8 cellular contexts compared by ENCODE assay signal in the genomic region with DNA sequence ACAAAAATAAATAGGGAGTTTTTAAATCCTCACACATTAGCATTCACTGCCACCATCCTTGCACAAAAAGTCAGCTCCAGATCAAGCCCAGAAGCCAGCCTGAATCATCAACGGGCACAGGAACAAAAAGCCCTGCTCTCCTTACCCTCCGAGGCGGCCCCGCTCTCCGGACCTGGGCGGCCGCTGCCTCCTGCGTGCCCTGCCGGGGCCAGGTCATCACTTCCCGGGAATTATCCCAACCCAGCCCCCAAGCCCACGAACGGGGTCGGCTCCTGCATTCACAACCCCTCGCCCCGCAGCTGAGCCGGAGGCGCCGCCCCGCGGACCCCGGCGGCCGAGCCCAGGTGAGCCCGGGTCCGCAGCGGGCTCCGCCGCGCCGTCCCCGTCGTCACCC. TPM values are rescaled to one million over a fixed set of nuclear protein-coding genes. Genes with fewer than 3 reads are reported as not detected.
DNase-seq lines count a peak whose midpoint lies in the region; ATAC-seq and TF ChIP-seq lines count a peak whose summit lies in the region.

No MANE protein-coding gene starts in this region.

- CTCF ChIA-PET in activated CD4-positive, alpha-beta memory T cell treated with anti-CD3 and anti-CD28 coated beads, Interleukin-2, amount 10 ng/mL, durations not matched to agents 7 days and 5 days (lab: Charles Lee): interaction anchor here (0.8 to 4.7 kb wide), 3 partner anchors 12 to 56 kb away, joined by 3 to 39 read pairs (median 3); no protein-coding TSS in a partner anchor

- H3K9me3 Mint-ChIP-seq in activated CD4-positive, alpha-beta T cell treated with anti-CD3 and anti-CD28 coated beads, Interleukin-2, amount 10 ng/mL, durations not matched to agents 24 days and 14 days: no peaks in the 10 kb centered on the region
- H3K9me3 Mint-ChIP-seq in activated CD4-positive, alpha-beta memory T cell treated with anti-CD3 and anti-CD28 coated beads, Interleukin-2, amount 10 ng/mL, durations not matched to agents 7 days and 5 days: no peaks in the 10 kb centered on the region

- no peaks in the 10 kb centered on the region for H3K9me3 ChIP-seq in right atrium auricular region

- DNase-seq in activated CD4-positive, alpha-beta T cell treated with anti-CD3 and anti-CD28 coated beads, Interleukin-2, amount 10 ng/mL, durations not matched to agents 24 days and 14 days: no peak
- DNase-seq in activated CD4-positive, alpha-beta T cell treated with anti-CD3 and anti-CD28 coated beads for 1 hour: no peak
- no peak for DNase-seq in activated CD4-positive, alpha-beta memory T cell treated with anti-CD3 and anti-CD28 coated beads, Interleukin-2, amount 10 ng/mL, durations not matched to agents 7 days and 5 days
- DNase-seq in right atrium auricular region (ENCODE audit: low spot score): no peak
- DNase-seq in NCI-H526 (lab: John Stamatoyannopoulos, UW): no peak

- POLR2A ChIA-PET in activated CD4-positive, alpha-beta memory T cell treated with anti-CD3 and anti-CD28 coated beads, Interleukin-2, amount 10 ng/mL, durations not matched to agents 7 days and 5 days (lab: Charles Lee): interaction anchor here (1.0 to 9.4 kb wide), 18 partner anchors 8 to 436 kb away, joined by 3 to 316 read pairs (median 6); a partner anchor contains a TSS

- no peaks in the 10 kb centered on the region for H3K27me3 Mint-ChIP-seq in activated CD4-positive, alpha-beta T cell treated with anti-CD3 and anti-CD28 coated beads, Interleukin-2, amount 10 ng/mL, durations not matched to agents 24 days and 14 days
- H3K27me3 Mint-ChIP-seq in activated CD4-positive, alpha-beta memory T cell treated with anti-CD3 and anti-CD28 coated beads, Interleukin-2, amount 10 ng/mL, durations not matched to agents 7 days and 5 days: no peaks in the 10 kb centered on the region

- H3K27ac Mint-ChIP-seq in activated CD4-positive, alpha-beta T cell treated with anti-CD3 and anti-CD28 coated beads, Interleukin-2, amount 10 ng/mL, durations not matched to agents 24 days and 14 days: peak overlapping the region; percentile 80
- peak overlapping the region; percentile 86 for H3K27ac Mint-ChIP-seq in activated CD4-positive, alpha-beta memory T cell treated with anti-CD3 and anti-CD28 coated beads, Interleukin-2, amount 10 ng/mL, durations not matched to agents 7 days and 5 days

- peak overlapping the region; percentile 100 for H3K27ac ChIP-seq in right atrium auricular region
- H3K27ac ChIP-seq in skin epidermis: peak overlapping the region; percentile 81 to 99 (median 97)

- peaks cover 32% of the 10 kb centered on the region for H3K36me3 ChIP-seq in right atrium auricular region

- ATAC-seq in GM19023 (IDR thresholded peaks at IDR 0.05; ENCODE audit: unreplicated experiment) (no peak), GM19328 (IDR thresholded peaks at IDR 0.05; ENCODE audit: unreplicated experiment) (no peak)

- H3K4me1 Mint-ChIP-seq in activated CD4-positive, alpha-beta T cell treated with anti-CD3 and anti-CD28 coated beads, Interleukin-2, amount 10 ng/mL, durations not matched to agents 24 days and 14 days: peaks cover 56% of the 10 kb centered on the region
- peaks cover 59% of the 10 kb centered on the region for H3K4me1 Mint-ChIP-seq in activated CD4-positive, alpha-beta memory T cell treated with anti-CD3 and anti-CD28 coated beads, Interleukin-2, amount 10 ng/mL, durations not matched to agents 7 days and 5 days

- H3K36me3 Mint-ChIP-seq in activated CD4-positive, alpha-beta T cell treated with anti-CD3 and anti-CD28 coated beads, Interleukin-2, amount 10 ng/mL, durations not matched to agents 24 days and 14 days (ENCODE audit: low read depth): peaks cover 44% of the 10 kb centered on the region
- H3K36me3 Mint-ChIP-seq in activated CD4-positive, alpha-beta memory T cell treated with anti-CD3 and anti-CD28 coated beads, Interleukin-2, amount 10 ng/mL, durations not matched to agents 7 days and 5 days (ENCODE audit: low read depth): peaks cover 42% of the 10 kb centered on the region

- peak overlapping the region; percentile 90 for H3K4me3 Mint-ChIP-seq in activated CD4-positive, alpha-beta T cell treated with anti-CD3 and anti-CD28 coated beads, Interleukin-2, amount 10 ng/mL, durations not matched to agents 24 days and 14 days
- peak overlapping the region; percentile 79 for H3K4me3 Mint-ChIP-seq in activated CD4-positive, alpha-beta memory T cell treated with anti-CD3 and anti-CD28 coated beads, Interleukin-2, amount 10 ng/mL, durations not matched to agents 7 days and 5 days

- H3K4me3 ChIP-seq in right atrium auricular region: peak overlapping the region; percentile 96 to 97
- H3K4me3 ChIP-seq in skin epidermis: peak overlapping the region; percentile 57 to 99 (median 96)

- no peak for TF ChIP-seq CTCF in right atrium auricular region (IDR thresholded peaks at IDR 0.05)

- peaks cover 0 to 43% of the 10 kb centered on the region in 2 donors for H3K4me1 ChIP-seq in right atrium auricular region

- intact Hi-C loops in activated CD4-positive, alpha-beta T cell treated with anti-CD3 and anti-CD28 coated beads, Interleukin-2, amount 10 ng/mL, durations not matched to agents 24 days and 14 days (cut with micrococcal nuclease): loop anchor here (1.0 kb wide), 1 partner anchor 12 kb away; no protein-coding TSS in a partner anchor

- H3K27me3 ChIP-seq in right atrium auricular region: no peaks in the 10 kb centered on the region

RNA-seq across cellular contexts. Expression of a gene that starts 0.8 kb away (rescaled TPM):
- total RNA-seq in activated CD4-positive, alpha-beta T cell treated with anti-CD3 and anti-CD28 coated beads, Interleukin-2, amount 10 ng/mL, durations not matched to agents 24 days and 14 days: 117 and 126 TPM in 2 replicates
- 100 to 1,000 TPM; 108 to 114 TPM for total RNA-seq in activated CD4-positive, alpha-beta memory T cell treated with anti-CD3 and anti-CD28 coated beads, Interleukin-2, amount 10 ng/mL, durations not matched to agents 7 days and 5 days
- total RNA-seq in right atrium auricular region: 10 to 100 TPM; 36.5 to 52.9 TPM

RNA-seq across cellular contexts. Expression of a gene that starts 12.0 kb away (rescaled TPM):
- total RNA-seq in activated CD4-positive, alpha-beta T cell treated with anti-CD3 and anti-CD28 coated beads, Interleukin-2, amount 10 ng/mL, durations not matched to agents 24 days and 14 days: 108 and 119 TPM in 2 replicates
- 100 to 1,000 TPM; 171 to 178 TPM for total RNA-seq in activated CD4-positive, alpha-beta memory T cell treated with anti-CD3 and anti-CD28 coated beads, Interleukin-2, amount 10 ng/mL, durations not matched to agents 7 days and 5 days
- total RNA-seq in right atrium auricular region: 10 to 100 TPM; 60.3 to 63.9 TPM

RNA-seq across cellular contexts. Expression of a gene that starts 21.5 kb away (rescaled TPM):
- total RNA-seq in activated CD4-positive, alpha-beta T cell treated with anti-CD3 and anti-CD28 coated beads, Interleukin-2, amount 10 ng/mL, durations not matched to agents 24 days and 14 days: 39.9 and 40.1 TPM in 2 replicates
- total RNA-seq in activated CD4-positive, alpha-beta memory T cell treated with anti-CD3 and anti-CD28 coated beads, Interleukin-2, amount 10 ng/mL, durations not matched to agents 7 days and 5 days: 10 to 100 TPM; 39.8 to 40.0 TPM
- 10 to 100 TPM; 49.6 to 58.2 TPM for total RNA-seq in right atrium auricular region

RNA-seq across cellular contexts. Expression of a gene that starts 42.3 kb away (rescaled TPM):
- total RNA-seq in activated CD4-positive, alpha-beta T cell treated with anti-CD3 and anti-CD28 coated beads, Interleukin-2, amount 10 ng/mL, durations not matched to agents 24 days and 14 days: 0.78 and 1.1 TPM in 2 replicates
- 1 to 10 TPM in 1 of 2 experiments, under 1 TPM in 1; 0.93 to 1.3 TPM for total RNA-seq in activated CD4-positive, alpha-beta memory T cell treated with anti-CD3 and anti-CD28 coated beads, Interleukin-2, amount 10 ng/mL, durations not matched to agents 7 days and 5 days
- not detected for total RNA-seq in right atrium auricular region

RNA-seq across cellular contexts. Expression of a gene that starts 54.4 kb away (rescaled TPM):
- total RNA-seq in activated CD4-positive, alpha-beta T cell treated with anti-CD3 and anti-CD28 coated beads, Interleukin-2, amount 10 ng/mL, durations not matched to agents 24 days and 14 days: 129 and 132 TPM in 2 replicates
- 10 to 100 TPM; 91.6 to 93.0 TPM for total RNA-seq in activated CD4-positive, alpha-beta memory T cell treated with anti-CD3 and anti-CD28 coated beads, Interleukin-2, amount 10 ng/mL, durations not matched to agents 7 days and 5 days
- 100 to 1,000 TPM; 593 to 729 TPM for total RNA-seq in right atrium auricular region
